19 cellular contexts compared by ENCODE assay signal in genomic region chr15:90588427-90588826, GRCh38. TPM values are rescaled to one million over a fixed set of nuclear protein-coding genes. Genes with fewer than 3 reads are reported as not detected.
DNase-seq lines count a peak whose midpoint lies in the region; ATAC-seq and TF ChIP-seq lines count a peak whose summit lies in the region.
"Had no signal": no experiment of that assay in that cellular context is flagged by ENCODE, and none has a peak within 500 bp of the region (broad histone marks: within the 10 kb centered on the region; RNA-seq: fewer than 3 reads in every experiment).

No MANE protein-coding gene starts in this region.

- no peak for TF ChIP-seq EP300 in ovary (IDR thresholded peaks at IDR 0.05)

- H4K20me1 ChIP-seq in mammary epithelial cell (ENCODE audit: insufficient read depth, low read length) = no peaks in the 10 kb centered on the region

- peaks cover 17% of the 10 kb centered on the region for H3K79me2 ChIP-seq in mammary epithelial cell (ENCODE audit: insufficient read depth, low read length)

- CTCF ChIA-PET in mammary epithelial cell (lab: Charles Lee; ENCODE audit: low non-redundant PET) = no interaction called here

- no peak overlapping the region for H3K4me2 ChIP-seq in mammary epithelial cell (ENCODE audit: insufficient read depth, low read depth, low read length)

- H3K4me3 Mint-ChIP-seq in T-helper 17 cell (peak overlapping the region; percentile 31), CD14-positive monocyte (no peak overlapping the region)
- H3K4me3 Mint-ChIP-seq in stimulated activated naive CD8-positive, alpha-beta T cell treated with anti-CD3 and anti-CD28 coated beads, Interleukin-15, amount 100 ng/mL, for 72 hours = peak overlapping the region in 1 of 2 donors; percentile 44
- H3K4me3 Mint-ChIP-seq: effector memory CD8-positive, alpha-beta T cell; HFFc6; immature natural killer cell; memory B cell had no signal

- H3K27ac ChIP-seq in mammary epithelial cell (ENCODE audit: insufficient read depth, low read depth, low read length) (no peak overlapping the region), breast epithelium (no peak overlapping the region), ovary (no peak overlapping the region)
- H3K27ac ChIP-seq: gastroesophageal sphincter, HL-60 had no signal

- no peak for TF ChIP-seq POLR2A in breast epithelium (IDR thresholded peaks at IDR 0.05)
- no peak for TF ChIP-seq POLR2A in ovary (IDR thresholded peaks at IDR 0.05)

- no peak overlapping the region for H3K9ac ChIP-seq in mammary epithelial cell (ENCODE audit: insufficient read depth, low read length)

- no peak for ATAC-seq in T-helper 17 cell
- no peak for ATAC-seq in stimulated activated naive CD8-positive, alpha-beta T cell treated with anti-CD3 and anti-CD28 coated beads, Interleukin-15, amount 100 ng/mL, for 72 hours
- ATAC-seq: effector memory CD8-positive, alpha-beta T cell; gastroesophageal sphincter had no signal

- in situ Hi-C loops in mammary epithelial cell (cut with MboI; ENCODE audit: low sequenced_read_pairs in 2 of 2) = no loop called here

- no peak for TF ChIP-seq CTCF in mammary epithelial cell (conservative IDR thresholded peaks at IDR 0.05 in 1 of 2, IDR thresholded peaks at IDR 0.05 in 1 of 2; ENCODE audit: extremely low read depth in 1 of 2, insufficient read depth in 1 of 2, low read depth in 1 of 2, low read length in 2 of 2)
- no peak for TF ChIP-seq CTCF in breast epithelium (IDR thresholded peaks at IDR 0.05)
- TF ChIP-seq CTCF in fibroblast of pulmonary artery (IDR thresholded peaks at IDR 0.05; ENCODE audit: low read length, missing control alignments) = no peak
- TF ChIP-seq CTCF in CD14-positive monocyte (IDR thresholded peaks at IDR 0.05) = no peak
- TF ChIP-seq CTCF in ovary (IDR thresholded peaks at IDR 0.05) = no peak

- H3K36me3 ChIP-seq in mammary epithelial cell (ENCODE audit: insufficient read depth, low read length) = no peaks in the 10 kb centered on the region
- H3K36me3 ChIP-seq in breast epithelium = no peaks in the 10 kb centered on the region
- H3K36me3 ChIP-seq in ovary = no peaks in the 10 kb centered on the region
- H3K36me3 ChIP-seq: gastroesophageal sphincter had no signal

- 92% methylated on average over 2 of the region's 5 CpGs for WGBS in mammary epithelial cell (ENCODE audit: low coverage, missing lambda C conversion rate)
- WGBS in ovary, 3 donors = 49 to 56% (median 55%) methylated on average over 5 of the region's 5 CpGs

- no peaks in the 10 kb centered on the region for H3K27me3 Mint-ChIP-seq in T-helper 17 cell
- H3K27me3 Mint-ChIP-seq in stimulated activated naive CD8-positive, alpha-beta T cell treated with anti-CD3 and anti-CD28 coated beads, Interleukin-15, amount 100 ng/mL, for 72 hours = no peaks in the 10 kb centered on the region
- peaks cover 0 to 3% (median 2%) of the 10 kb centered on the region in 3 donors for H3K27me3 Mint-ChIP-seq in CD14-positive monocyte (ENCODE audit: low read depth in 3 of 3)
- H3K27me3 Mint-ChIP-seq: effector memory CD8-positive, alpha-beta T cell; memory B cell had no signal

- H3K27me3 ChIP-seq in mammary epithelial cell (ENCODE audit: insufficient read depth, low read length) (no peaks in the 10 kb centered on the region), breast epithelium (no peaks in the 10 kb centered on the region), ovary (no peaks in the 10 kb centered on the region)
- H3K27me3 ChIP-seq: gastroesophageal sphincter had no signal

- H3K9me3 Mint-ChIP-seq in stimulated activated naive CD8-positive, alpha-beta T cell treated with anti-CD3 and anti-CD28 coated beads, Interleukin-15, amount 100 ng/mL, for 72 hours = no peaks in the 10 kb centered on the region
- H3K9me3 Mint-ChIP-seq in CD14-positive monocyte = no peaks in the 10 kb centered on the region
- H3K9me3 Mint-ChIP-seq: effector memory CD8-positive, alpha-beta T cell; HFFc6; immature natural killer cell; memory B cell had no signal

- intact Hi-C loops in mammary epithelial cell (cut with micrococcal nuclease) = no loop called here
- intact Hi-C loops in breast epithelium (cut with DNase I; ENCODE audit: low total_unique reads) = no loop called here
- intact Hi-C loops in CD14-positive monocyte (cut with micrococcal nuclease) = no loop called here
- intact Hi-C loops in ovary (cut with DNase I) = no loop called here

- peak overlapping the region; percentile 8 for H3K27ac Mint-ChIP-seq in T-helper 17 cell
- peak overlapping the region in 1 of 2 donors; percentile 79 for H3K27ac Mint-ChIP-seq in stimulated activated naive CD8-positive, alpha-beta T cell treated with anti-CD3 and anti-CD28 coated beads, Interleukin-15, amount 100 ng/mL, for 72 hours
- peak overlapping the region in 1 of 7 donors; percentile 17 for H3K27ac Mint-ChIP-seq in CD14-positive monocyte
- H3K27ac Mint-ChIP-seq: effector memory CD8-positive, alpha-beta T cell; HFFc6; memory B cell had no signal

- H2AFZ ChIP-seq in mammary epithelial cell (ENCODE audit: low read depth, low read length) = no peak overlapping the region

- dilution Hi-C loops in mammary epithelial cell (cut with HindIII; ENCODE audit: low sequenced_read_pairs) = no loop called here

- H3K4me3 ChIP-seq in mammary epithelial cell (replicated peaks in 1 of 3; ENCODE audit: insufficient read depth in 1 of 3, low read depth in 2 of 3, low read length in 3 of 3) = no peak overlapping the region
- no peak overlapping the region for H3K4me3 ChIP-seq in breast epithelium
- H3K4me3 ChIP-seq in fibroblast of pulmonary artery (replicated peaks; ENCODE audit: low read depth, low read length) = no peak overlapping the region
- no peak overlapping the region for H3K4me3 ChIP-seq in ovary
- H3K4me3 ChIP-seq: gastroesophageal sphincter had no signal

- H3K4me1 ChIP-seq in mammary epithelial cell (ENCODE audit: insufficient read depth, low read length) = no peaks in the 10 kb centered on the region
- no peaks in the 10 kb centered on the region for H3K4me1 ChIP-seq in breast epithelium
- H3K4me1 ChIP-seq in ovary (ENCODE audit: insufficient read depth) = peaks cover 11% of the 10 kb centered on the region

- no peaks in the 10 kb centered on the region for H3K9me3 ChIP-seq in mammary epithelial cell (replicated peaks; ENCODE audit: insufficient read depth, low read length)
- no peaks in the 10 kb centered on the region for H3K9me3 ChIP-seq in breast epithelium
- H3K9me3 ChIP-seq in T-helper 17 cell (ENCODE audit: control insufficient read depth, low read length, poor library complexity, severe bottlenecking) = no peaks in the 10 kb centered on the region
- no peaks in the 10 kb centered on the region for H3K9me3 ChIP-seq in ovary
- H3K9me3 ChIP-seq: gastroesophageal sphincter had no signal

- DNase-seq in mammary epithelial cell (peak; percentile 7), breast epithelium (ENCODE audit: low spot score in 2 of 2) (no peak), T-helper 17 cell (no peak), fibroblast of pulmonary artery (ENCODE audit: low read depth) (peak; percentile 39), CD14-positive monocyte (ENCODE audit: low spot score) (no peak), ovary (no peak)
- no peak for DNase-seq in stimulated activated naive CD8-positive, alpha-beta T cell treated with anti-CD3 and anti-CD28 coated beads, Interleukin-15, amount 100 ng/mL, for 72 hours
- no peak for DNase-seq in stimulated activated naive CD4-positive, alpha-beta T cell (lab: John Stamatoyannopoulos, UW)
- DNase-seq: activated CD4-positive, alpha-beta T cell treated with anti-CD3 and anti-CD28 coated beads for 1 hour; DND-41; effector memory CD8-positive, alpha-beta T cell; HFFc6; immature natural killer cell; NCI-H1694; NCI-H510A; small intestine had no signal

- BruUV-seq in mammary epithelial cell (replicated peaks; lab: Mats Ljungman, UMichigan) = no TSS peak

- H3K4me1 Mint-ChIP-seq in T-helper 17 cell (peaks cover 34% of the 10 kb centered on the region), CD14-positive monocyte (peaks cover 35% of the 10 kb centered on the region)
- H3K4me1 Mint-ChIP-seq in stimulated activated naive CD8-positive, alpha-beta T cell treated with anti-CD3 and anti-CD28 coated beads, Interleukin-15, amount 100 ng/mL, for 72 hours = peaks cover 73% of the 10 kb centered on the region

- H3K36me3 Mint-ChIP-seq in T-helper 17 cell (ENCODE audit: low read depth) (no peaks in the 10 kb centered on the region), CD14-positive monocyte (peaks cover 24 to 26% of the 10 kb centered on the region in 2 donors)

RNA-seq across cellular contexts. Expression of gene CRTC3, which starts 58.7 kb away (rescaled TPM):
- total RNA-seq in mammary epithelial cell (10 to 100 TPM; 14.0 to 21.8 TPM), breast epithelium (10 to 100 TPM; 29.4 to 40.6 (median 36.2) TPM), T-helper 17 cell (10 to 100 TPM; 76.0 to 84.4 TPM), ovary (100 to 1,000 TPM in 1 of 7 donors, 10 to 100 TPM in 6; 36.9 to 106 (median 85.4) TPM)
- polyA plus RNA-seq in mammary epithelial cell (11.1 TPM), CD14-positive monocyte (10 to 100 TPM in 1 of 2 donors, 1 to 10 TPM in 1; 6.0 to 12.2 TPM), ovary (10 to 100 TPM; 43.4 to 86.7 TPM)
- polyA minus RNA-seq in mammary epithelial cell = 63.8 TPM

Comparison
In these comparisons a context has a peak if more than half of its experiments do, and no peak if none do; other contexts are left out.
1. DNase-seq: peak in mammary epithelial cell (single experiment) and fibroblast of pulmonary artery (single experiment); none in breast epithelium (0 of 2), T-helper 17 cell (0 of 3), stimulated activated naive CD8-positive, alpha-beta T cell treated with anti-CD3 and anti-CD28 coated beads, Interleukin-15, amount 100 ng/mL, for 72 hours (0 of 2), CD14-positive monocyte (single experiment), stimulated activated naive CD4-positive, alpha-beta T cell (0 of 6) and ovary (0 of 5).